ENCODE assay signal across 1 cellular context in the genomic region with DNA sequence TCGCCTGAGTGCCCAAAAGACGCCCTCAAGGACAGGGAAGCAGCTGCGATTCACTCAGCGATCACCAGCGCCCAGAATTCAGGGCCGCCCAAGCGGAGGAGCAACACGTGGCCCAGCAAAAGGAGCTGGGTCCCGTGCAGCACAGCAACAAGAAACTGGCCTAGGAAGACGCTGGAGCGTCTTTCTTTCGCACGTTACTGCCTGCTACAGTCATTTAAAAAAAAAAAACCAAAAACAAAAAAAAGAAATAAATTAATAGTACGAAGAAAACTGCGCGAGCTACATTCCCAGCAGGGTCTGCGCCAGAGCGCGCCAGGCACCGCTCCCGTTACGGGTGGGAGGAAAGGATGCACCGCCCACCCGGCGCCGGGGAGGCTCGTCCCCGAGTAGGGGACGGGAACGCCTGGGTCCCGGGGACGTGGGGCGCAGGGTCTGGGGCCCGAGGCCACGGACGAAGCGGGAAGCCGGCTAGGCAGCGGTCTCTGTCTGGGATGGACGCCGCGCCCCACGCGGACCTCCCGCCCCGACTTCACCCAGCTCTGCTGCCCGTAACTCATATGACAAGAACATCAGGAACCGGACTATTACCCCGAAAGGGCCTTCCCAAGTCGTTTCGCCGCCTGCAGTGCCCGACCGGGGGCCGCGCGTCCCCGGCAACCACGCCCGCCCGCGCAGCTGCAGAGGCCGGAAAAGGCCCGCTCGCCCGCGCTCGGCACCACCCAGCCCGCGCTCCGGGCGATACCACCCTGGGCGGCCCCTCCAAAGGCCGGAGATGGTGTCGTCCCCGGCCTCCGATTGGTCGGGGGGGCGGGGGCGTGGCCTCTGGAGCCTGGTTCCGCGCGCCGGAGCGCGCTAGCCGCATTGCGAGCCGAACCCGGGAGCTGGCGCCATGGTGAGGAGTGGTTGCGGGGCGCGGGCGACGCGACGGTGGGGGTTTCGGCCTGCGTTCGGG.
TF ChIP-seq lines count a peak whose summit lies in the region.

TSS of gene NOP56 (plus strand) at position 861 of the 952 bp plus-strand sequence. CDS start at position 890, 29 bp downstream.

TF ChIP-seq in HEK293, 187 proteins besides CTCF, POLR2A, EP300 and RAD21 (continued from another document):
- TF ChIP-seq ZNF629 (tag by site-specific recombination; IDR thresholded peaks at IDR 0.05) = 0 out of 2 replicates have a peak, but pooled peaks have one; percentile 23
- TF ChIP-seq ZNF585B (tag by site-specific recombination; IDR thresholded peaks at IDR 0.05) = no peak
- TF ChIP-seq, protein P1, sequence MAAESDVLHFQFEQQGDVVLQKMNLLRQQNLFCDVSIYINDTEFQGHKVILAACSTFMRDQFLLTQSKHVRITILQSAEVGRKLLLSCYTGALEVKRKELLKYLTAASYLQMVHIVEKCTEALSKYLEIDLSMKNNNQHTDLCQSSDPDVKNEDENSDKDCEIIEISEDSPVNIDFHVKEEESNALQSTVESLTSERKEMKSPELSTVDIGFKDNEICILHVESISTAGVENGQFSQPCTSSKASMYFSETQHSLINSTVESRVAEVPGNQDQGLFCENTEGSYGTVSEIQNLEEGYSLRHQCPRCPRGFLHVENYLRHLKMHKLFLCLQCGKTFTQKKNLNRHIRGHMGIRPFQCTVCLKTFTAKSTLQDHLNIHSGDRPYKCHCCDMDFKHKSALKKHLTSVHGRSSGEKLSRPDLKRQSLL (tag by site-specific recombination; IDR thresholded peaks at IDR 0.05) = no peak
- TF ChIP-seq ZFP3 (tag by site-specific recombination; IDR thresholded peaks at IDR 0.05; ENCODE audit: low read depth) = peak; percentile 33; the same call in 1 of the 2 replicates
- no peak for TF ChIP-seq ZNF830 (tag by site-specific recombination; IDR thresholded peaks at IDR 0.05; ENCODE audit: low read depth)
- TF ChIP-seq ZNF140 (tag by site-specific recombination; IDR thresholded peaks at IDR 0.05) = no peak
- no peak for TF ChIP-seq ZNF404 (tag by site-specific recombination; IDR thresholded peaks at IDR 0.05)
- no peak for TF ChIP-seq REPIN1 (tag by site-specific recombination; IDR thresholded peaks at IDR 0.05; ENCODE audit: low read depth)
- no peak; the same call in 1 of the 2 replicates for TF ChIP-seq ZNF501 (tag by site-specific recombination; IDR thresholded peaks at IDR 0.05)
- no peak for TF ChIP-seq ZNF843 (tag by site-specific recombination; IDR thresholded peaks at IDR 0.05)
- peak; percentile 87 for TF ChIP-seq PRDM10 (tag by site-specific recombination; IDR thresholded peaks at IDR 0.05)
- no peak for TF ChIP-seq ZNF416 (tag by site-specific recombination; IDR thresholded peaks at IDR 0.05)
- TF ChIP-seq ZBTB48 (tag by site-specific recombination; IDR thresholded peaks at IDR 0.05) = peak; percentile 62; the same call in 1 of the 2 replicates
